Comparison of ENCODE assay signal across 1 cellular context in genomic region chr15:38624248-38625214, GRCh38.
TF ChIP-seq lines count a peak whose summit lies in the region.

No MANE protein-coding gene starts in this region.

TF ChIP-seq in GM12878, 131 proteins besides CTCF, POLR2A, EP300 and RAD21 (continued from another document and continues in another):
- no peak for TF ChIP-seq HCFC1 (IDR thresholded peaks at IDR 0.05; ENCODE audit: low read length)
- no peak for TF ChIP-seq PML (IDR thresholded peaks at IDR 0.05; ENCODE audit: low read length)
- TF ChIP-seq BCLAF1 (IDR thresholded peaks at IDR 0.05), result no peak
- no peak for TF ChIP-seq EED (IDR thresholded peaks at IDR 0.05; ENCODE audit: low read depth)
- peak; percentile 70 to 84; a peak in 2 of 4 replicates for TF ChIP-seq IKZF2 (IDR thresholded peaks at IDR 0.05)
- TF ChIP-seq RBBP5 (conservative IDR thresholded peaks at IDR 0.05), result no peak
- TF ChIP-seq ZBTB33 (IDR thresholded peaks at IDR 0.05), result no peak
- no peak for TF ChIP-seq ATF2 (IDR thresholded peaks at IDR 0.05; ENCODE audit: low read length)
- no peak for TF ChIP-seq NRF1 (conservative IDR thresholded peaks at IDR 0.05; ENCODE audit: low read depth, low read length)
- no peak for TF ChIP-seq TCF3 (IDR thresholded peaks at IDR 0.05; ENCODE audit: borderline replicate concordance, insufficient read depth, low read depth, low read length)
- no peak for TF ChIP-seq PAX8 (IDR thresholded peaks at IDR 0.05)
- TF ChIP-seq NKRF (conservative IDR thresholded peaks at IDR 0.05), result no peak
- TF ChIP-seq USF1 (IDR thresholded peaks at IDR 0.05; ENCODE audit: borderline replicate concordance, extremely low read length, insufficient read depth, low read depth, low read length), result no peak
- no peak for TF ChIP-seq NFXL1 (IDR thresholded peaks at IDR 0.05; ENCODE audit: borderline replicate concordance)
- TF ChIP-seq E2F4 (IDR thresholded peaks at IDR 0.05; ENCODE audit: low read depth, low read length), result no peak
- TF ChIP-seq ZNF687 (IDR thresholded peaks at IDR 0.05), result peak; percentile 45
- 0 out of 2 replicates have a peak, but pooled peaks have one; percentile 6 for TF ChIP-seq MLLT1 (IDR thresholded peaks at IDR 0.05)
- peak; percentile 37; the same call in 1 of the 2 replicates for TF ChIP-seq ZNF384 (IDR thresholded peaks at IDR 0.05; ENCODE audit: borderline replicate concordance, low read depth, low read length)
- no peak for TF ChIP-seq E2F8 (IDR thresholded peaks at IDR 0.05; ENCODE audit: low read depth, partially characterized antibody)
- TF ChIP-seq NBN (IDR thresholded peaks at IDR 0.05), result no peak
- no peak for TF ChIP-seq POU2F2 (IDR thresholded peaks at IDR 0.05; ENCODE audit: borderline replicate concordance, low read depth, low read length)
- no peak for TF ChIP-seq IRF5 (IDR thresholded peaks at IDR 0.05; ENCODE audit: borderline replicate concordance)
- TF ChIP-seq HSF1 (IDR thresholded peaks at IDR 0.05; ENCODE audit: low read depth, low read length), result peak; percentile 96
- TF ChIP-seq SP1 (IDR thresholded peaks at IDR 0.05; ENCODE audit: low read depth, low read length), result no peak
- TF ChIP-seq RELB (IDR thresholded peaks at IDR 0.05; ENCODE audit: low read depth), result peak; percentile 80
- TF ChIP-seq RCOR1 (conservative IDR thresholded peaks at IDR 0.05; ENCODE audit: low read depth, low read length), result no peak
- TF ChIP-seq LARP7 (IDR thresholded peaks at IDR 0.05), result no peak
